12 cellular contexts compared by ENCODE assay signal in genomic region chr3:98557324-98558010, GRCh38. TPM values are rescaled to one million over a fixed set of nuclear protein-coding genes. Genes with fewer than 3 reads are reported as not detected.
DNase-seq lines count a peak whose midpoint lies in the region; FAIRE-seq and TF ChIP-seq lines count a peak whose summit lies in the region.
"Had no signal": no experiment of that assay in that cellular context is flagged by ENCODE, and none has a peak within 500 bp of the region (broad histone marks: within the 10 kb centered on the region; RNA-seq: fewer than 3 reads in every experiment).

No MANE protein-coding gene starts in this region.

- no peak for FAIRE-seq in bronchial epithelial cell (lab: Jason Lieb, UNC)
- FAIRE-seq: TTC549 had no signal

- H3K4me1 ChIP-seq in OCI-LY7 (ENCODE audit: insufficient read depth, low read length, poor library complexity, severe bottlenecking) (peaks cover 78% of the 10 kb centered on the region), transverse colon (peaks cover 0 to under 1% (median 0%) of the 10 kb centered on the region in 4 donors)

- no peak for TF ChIP-seq CTCF in OCI-LY7 (conservative IDR thresholded peaks at IDR 0.05; ENCODE audit: low read length)
- TF ChIP-seq CTCF in bronchial epithelial cell (IDR thresholded peaks at IDR 0.05; ENCODE audit: insufficient read depth, low read length, severe bottlenecking), result no peak
- TF ChIP-seq CTCF in transverse colon (IDR thresholded peaks at IDR 0.05), result no peak
- TF ChIP-seq CTCF in Calu3 (IDR thresholded peaks at IDR 0.05; ENCODE audit: unreplicated experiment), result no peak

- H2AFZ ChIP-seq in OCI-LY7 (ENCODE audit: low read length), result peak overlapping the region; percentile 86

- no peak overlapping the region for H3K27ac Mint-ChIP-seq in Calu3 (ENCODE audit: unreplicated experiment)

- no peaks in the 10 kb centered on the region for H3K4me1 Mint-ChIP-seq in Calu3 (ENCODE audit: low read depth, unreplicated experiment)

- H3K27me3 Mint-ChIP-seq in Calu3 (ENCODE audit: unreplicated experiment), result no peaks in the 10 kb centered on the region

- peak overlapping the region; percentile 21 for H3K4me3 ChIP-seq in OCI-LY7 (ENCODE audit: low read depth, low read length, poor library complexity, severe bottlenecking)
- H3K4me3 ChIP-seq in bronchial epithelial cell (ENCODE audit: low read depth, low read length), result no peak overlapping the region
- no peak overlapping the region for H3K4me3 ChIP-seq in transverse colon

- POLR2A ChIA-PET in OCI-LY7 (lab: Charles Lee), result interaction anchor here (0.6 to 19.7 kb wide), 12 partner anchors 8 to 50 kb away, joined by 3 to 296 read pairs (median 4); partner anchors contain the start of gene GPR15

- H3K36me3 Mint-ChIP-seq in Calu3 (ENCODE audit: insufficient read depth, unreplicated experiment), result no peaks in the 10 kb centered on the region

- no TSS peak for BruUV-seq in OCI-LY7 (replicated peaks; lab: Mats Ljungman, UMichigan)
- BruUV-seq in Calu3 (replicated peaks; lab: Mats Ljungman, UMichigan), result no TSS peak

- TF ChIP-seq EP300 in transverse colon (IDR thresholded peaks at IDR 0.05; ENCODE audit: low read depth), result no peak

- no peaks in the 10 kb centered on the region for H3K9me2 ChIP-seq in OCI-LY7 (ENCODE audit: insufficient read depth, low read length)

- no peaks in the 10 kb centered on the region for H3K27me3 ChIP-seq in bronchial epithelial cell (ENCODE audit: control insufficient read depth, insufficient read depth, low read length)
- H3K27me3 ChIP-seq in transverse colon, result no peaks in the 10 kb centered on the region

- H3K36me3 ChIP-seq in OCI-LY7 (ENCODE audit: insufficient read depth, low read length) (no peaks in the 10 kb centered on the region), bronchial epithelial cell (ENCODE audit: control insufficient read depth, insufficient read depth, low read length) (no peaks in the 10 kb centered on the region), transverse colon (no peaks in the 10 kb centered on the region)

- no peak for TF ChIP-seq POLR2A in transverse colon (IDR thresholded peaks at IDR 0.05)

- H3K9me3 Mint-ChIP-seq in Calu3 (ENCODE audit: low read depth, unreplicated experiment), result no peaks in the 10 kb centered on the region

- no peaks in the 10 kb centered on the region for H3K79me2 ChIP-seq in OCI-LY7 (ENCODE audit: insufficient read depth, low read depth, low read length)

- 57 to 68% methylated on average over 4 of the region's 4 CpGs for WGBS in transverse colon (ENCODE audit: low coverage in 1 of 2), 2 donors

- no peaks in the 10 kb centered on the region for H4K20me1 ChIP-seq in OCI-LY7 (ENCODE audit: insufficient read depth, low read length)

- intact Hi-C loops in OCI-LY7 (cut with micrococcal nuclease; ENCODE audit: unreplicated experiment) (no loop called here), transverse colon (cut with DNase I; ENCODE audit: low total_unique reads) (no loop called here), Calu3 (cut with micrococcal nuclease; ENCODE audit: unreplicated experiment) (no loop called here)

- H3K27ac ChIP-seq in OCI-LY7 (ENCODE audit: low read depth, low read length, poor library complexity, severe bottlenecking) (no peak overlapping the region), transverse colon (peak overlapping the region; percentile 37 to 70 (median 62))

- CTCF ChIA-PET in OCI-LY7 (lab: Charles Lee; ENCODE audit: unreplicated experiment) (interaction anchor here (0.6 kb wide), 1 partner anchor 36 kb away, joined by 3 read pairs; no protein-coding TSS in a partner anchor), Calu3 (lab: Charles Lee) (interaction anchor here (0.8 kb wide), 1 partner anchor 9 kb away, joined by 3 read pairs; no protein-coding TSS in a partner anchor)

- in situ Hi-C loops in transverse colon (cut with MboI; ENCODE audit: low pct_ligation_motif_present in 1 of 4, low pct_unique_long_range_greater_than_20kb in 1 of 4, low sequenced_read_pairs in 3 of 4), result no loop called here

- H3K9me3 ChIP-seq in OCI-LY7 (ENCODE audit: low read length), result no peaks in the 10 kb centered on the region
- no peaks in the 10 kb centered on the region for H3K9me3 ChIP-seq in transverse colon

- no peak overlapping the region for H3K4me3 Mint-ChIP-seq in Calu3 (ENCODE audit: low read depth, unreplicated experiment)

- DNase-seq in activated naive CD4-positive, alpha-beta T cell treated with Interleukin-2 at 50 U/mL for 16 hours, result peak; percentile 66
- no peak for DNase-seq in activated naive CD4-positive, alpha-beta T cell (lab: John Stamatoyannopoulos, UW)
- DNase-seq in OCI-LY7 (ENCODE audit: low spot score), result no peak
- DNase-seq in bronchial epithelial cell (ENCODE audit: low read depth), result peak; percentile 56
- no peak for DNase-seq in transverse colon
- no peak for DNase-seq in Calu3
- no peak for DNase-seq in glomerular visceral epithelial cell (ENCODE audit: extremely low spot score)
- DNase-seq in NCI-H1417 treated with DMSO at 0.1 percent for 48 hours (lab: John Stamatoyannopoulos, UW), result no peak
- DNase-seq: NCI-H2171 had no signal

- peak overlapping the region; percentile 59 for H3K4me2 ChIP-seq in OCI-LY7 (ENCODE audit: low read length)

RNA-seq across cellular contexts. Expression of gene GPR15, which starts 25.7 kb away (rescaled TPM):
- 18.8 and 32.0 TPM in 2 replicates for total RNA-seq in OCI-LY7 (2014; rRNA removed; shearing (Covaris generic))
- total RNA-seq in OCI-LY7 (2022) (29.8 and 42.6 TPM in 2 replicates), bronchial epithelial cell (not detected in 2 replicates), transverse colon (10 to 100 TPM in 1 of 4 donors, 1 to 10 TPM in 2, under 1 TPM in 1; 0.60 to 11.7 (median 5.5) TPM), Calu3 (2022) (not detected in 2 replicates)
- total RNA-seq: posterior vena cava had no signal

RNA-seq across cellular contexts. Expression of gene CLDND1, which starts 34.8 kb away (rescaled TPM):
- 70.7 and 78.0 TPM in 2 replicates for total RNA-seq in OCI-LY7 (2014; rRNA removed; shearing (Covaris generic))
- total RNA-seq in OCI-LY7 (2022), result 80.4 and 87.8 TPM in 2 replicates
- 183 and 216 TPM in 2 replicates for total RNA-seq in bronchial epithelial cell
- total RNA-seq in transverse colon, result 100 to 1,000 TPM; 105 to 202 (median 162) TPM
- total RNA-seq in Calu3 (2022), result 54.3 and 74.5 TPM in 2 replicates

RNA-seq across cellular contexts. Expression of gene CPOX, which starts 35.9 kb away (rescaled TPM):
- 14.7 and 16.4 TPM in 2 replicates for total RNA-seq in OCI-LY7 (2014; rRNA removed; shearing (Covaris generic))
- 8.8 and 10.1 TPM in 2 replicates for total RNA-seq in OCI-LY7 (2022)
- 22.7 and 36.1 TPM in 2 replicates for total RNA-seq in bronchial epithelial cell
- total RNA-seq in transverse colon, result 10 to 100 TPM; 17.9 to 30.7 (median 26.3) TPM
- 16.8 and 19.9 TPM in 2 replicates for total RNA-seq in Calu3 (2022)

RNA-seq across cellular contexts. Expression of gene OR5K2, which starts 60.0 kb away (rescaled TPM):
- not detected in 2 replicates for total RNA-seq in OCI-LY7 (2014; rRNA removed; shearing (Covaris generic))
- not detected in 2 replicates for total RNA-seq in OCI-LY7 (2022)
- not detected in 2 replicates for total RNA-seq in bronchial epithelial cell
- not detected for total RNA-seq in transverse colon
- total RNA-seq in Calu3 (2022), result not detected in 2 replicates
- total RNA-seq: posterior vena cava, subcutaneous adipose tissue had no signal

Comparison
In these comparisons a context has a peak if more than half of its experiments do, and no peak if none do; other contexts are left out.
1. DNase-seq: peak in activated naive CD4-positive, alpha-beta T cell treated with Interleukin-2 at 50 U/mL for 16 hours (single experiment) and bronchial epithelial cell (single experiment); none in activated naive CD4-positive, alpha-beta T cell (0 of 4), OCI-LY7 (single experiment), transverse colon (single experiment), Calu3 (single experiment), glomerular visceral epithelial cell (single experiment) and NCI-H1417 treated with DMSO at 0.1 percent for 48 hours (single experiment).